8 cellular contexts compared by ENCODE assay signal in genomic region chr1:25247024-25247828, GRCh38. TPM values are rescaled to one million over a fixed set of nuclear protein-coding genes. Genes with fewer than 3 reads are reported as not detected.
A peak's percentile ranks its signal among the peaks of the same experiment; 100 is the strongest.
DNase-seq lines count a peak whose midpoint lies in the region; ATAC-seq, FAIRE-seq and TF ChIP-seq lines count a peak whose summit lies in the region.

RSRP1 (minus strand) TSS chr1:25247454; CDS start chr1:25246963, 491 bp downstream.

- peak within 1 kb of the TSS; percentile 67 for H2AFZ ChIP-seq in ACC112 (ENCODE audit: low read length, unreplicated experiment)
- H2AFZ ChIP-seq in smooth muscle cell (ENCODE audit: low read depth), result peak within 1 kb of the TSS; percentile 90

- H3K27me3 ChIP-seq in ACC112 (ENCODE audit: insufficient read depth, low read length) (no peaks in the 10 kb centered on the region), bronchial epithelial cell (ENCODE audit: control insufficient read depth, insufficient read depth, low read length) (no peaks in the 10 kb centered on the region), smooth muscle cell (ENCODE audit: low read depth) (no peaks in the 10 kb centered on the region)

- H3K36me3 ChIP-seq in ACC112 (ENCODE audit: insufficient read depth, low read length) (peaks cover 31% of the 10 kb centered on the region), bronchial epithelial cell (ENCODE audit: control insufficient read depth, insufficient read depth, low read length) (peaks cover 18% of the 10 kb centered on the region), smooth muscle cell (ENCODE audit: low read depth) (peaks cover 26% of the 10 kb centered on the region)

- H4K20me1 ChIP-seq in smooth muscle cell (ENCODE audit: low read depth), result peaks cover 45% of the 10 kb centered on the region

- DNase-seq in NCI-H2227 (lab: John Stamatoyannopoulos, UW; ENCODE audit: unreplicated experiment) (peak; percentile 99), bronchial epithelial cell (ENCODE audit: low read depth) (peak; percentile 89), iPS-NIHi7 (ENCODE audit: extremely low spot score) (peak; percentile 99), smooth muscle cell (lab: John Stamatoyannopoulos, UW; ENCODE audit: unreplicated experiment) (peak; percentile 97)

- H3K79me2 ChIP-seq in ACC112 (ENCODE audit: control insufficient read depth, insufficient read depth, low read length, unreplicated experiment) (peaks cover 49% of the 10 kb centered on the region), smooth muscle cell (ENCODE audit: low read depth) (peaks cover 41% of the 10 kb centered on the region)

- TF ChIP-seq CTCF in WI38 (IDR thresholded peaks at IDR 0.05; ENCODE audit: low read depth, low read length) (no peak), bronchial epithelial cell (IDR thresholded peaks at IDR 0.05; ENCODE audit: insufficient read depth, low read length, severe bottlenecking) (no peak), smooth muscle cell (IDR thresholded peaks at IDR 0.05; ENCODE audit: borderline replicate concordance, insufficient read depth, poor library complexity, severe bottlenecking) (no peak)

- under 1% methylated on average over 78 of the region's 79 CpGs for WGBS in smooth muscle cell (ENCODE audit: low lambda C conversion rate)

- H3F3A ChIP-seq in smooth muscle cell (ENCODE audit: low read depth), result peaks cover 27% of the 10 kb centered on the region

- H3K27ac ChIP-seq in ACC112 (ENCODE audit: low read depth, low read length) (peak within 1 kb of the TSS; percentile 97), smooth muscle cell (ENCODE audit: low read depth) (peak within 1 kb of the TSS; percentile 99)

- FAIRE-seq in bronchial epithelial cell (lab: Jason Lieb, UNC), result no peak

- peak; percentile 60 for ATAC-seq in GM18870 (IDR thresholded peaks at IDR 0.05; ENCODE audit: unreplicated experiment)
- ATAC-seq in HG03135 (IDR thresholded peaks at IDR 0.05; ENCODE audit: unreplicated experiment), result peak; percentile 72

- H3K4me1 ChIP-seq in ACC112 (ENCODE audit: control insufficient read depth, insufficient read depth, low read length, unreplicated experiment) (peaks cover 27% of the 10 kb centered on the region), smooth muscle cell (ENCODE audit: low read depth) (peaks cover 8% of the 10 kb centered on the region)

- peak within 1 kb of the TSS; percentile 93 for H3K4me2 ChIP-seq in smooth muscle cell

- H3K9me3 ChIP-seq in smooth muscle cell (replicated peaks; ENCODE audit: low read depth), result no peaks in the 10 kb centered on the region

- H3K9ac ChIP-seq in smooth muscle cell (ENCODE audit: low read depth), result peak within 1 kb of the TSS; percentile 99

- H3K4me3 ChIP-seq in ACC112 (ENCODE audit: low read depth, low read length), result peak within 1 kb of the TSS; percentile 97
- peak within 1 kb of the TSS; percentile 98 for H3K4me3 ChIP-seq in WI38 (ENCODE audit: low read depth, low read length)
- H3K4me3 ChIP-seq in bronchial epithelial cell (ENCODE audit: low read depth, low read length), result peak within 1 kb of the TSS; percentile 99
- H3K4me3 ChIP-seq in smooth muscle cell, result peak within 1 kb of the TSS; percentile 96

RNA-seq across cellular contexts. Expression of gene RSRP1, which starts in this region (rescaled TPM):
- total RNA-seq in bronchial epithelial cell (84.0 and 92.9 TPM in 2 replicates), smooth muscle cell (83.7 and 93.6 TPM in 2 replicates)
- polyA plus RNA-seq in smooth muscle cell, result 32.3 and 48.8 TPM in 2 replicates

Comparison
In these comparisons a context has a peak if more than half of its experiments do, and no peak if none do; other contexts are left out.
1. Peak in every context shown above with its lines: DNase-seq, ATAC-seq, H3K4me3 ChIP-seq and H3K27ac ChIP-seq.